8 cellular contexts compared by ENCODE assay signal in genomic region chr17:73341350-73342056, GRCh38. TPM values are rescaled to one million over a fixed set of nuclear protein-coding genes. Genes with fewer than 3 reads are reported as not detected.
A peak's percentile ranks its signal among the peaks of the same experiment; 100 is the strongest.
DNase-seq lines count a peak whose midpoint lies in the region; TF ChIP-seq lines count a peak whose summit lies in the region.
"Had no signal": no experiment of that assay in that cellular context is flagged by ENCODE, and none has a peak within 500 bp of the region (broad histone marks: within the 10 kb centered on the region; RNA-seq: fewer than 3 reads in every experiment).

No MANE protein-coding gene starts in this region.

- 34% methylated on average over 11 of the region's 15 CpGs for WGBS in mammary epithelial cell (ENCODE audit: low coverage, missing lambda C conversion rate)
- WGBS in mesendoderm (ENCODE audit: extremely low coverage, insufficient coverage, low lambda C conversion rate) = no CpG with 5 or more reads among the region's 15 CpGs
- 53 to 55% methylated on average over 15 of the region's 15 CpGs for WGBS in testis, 2 donors

- H3K4me3 ChIP-seq in mammary epithelial cell (replicated peaks in 1 of 3; ENCODE audit: insufficient read depth in 1 of 3, low read depth in 2 of 3, low read length in 3 of 3) = no peak overlapping the region
- no peak overlapping the region for H3K4me3 ChIP-seq in mesendoderm (ENCODE audit: low read length)
- H3K4me3 ChIP-seq in testis = no peak overlapping the region

- no peak overlapping the region for H4K5ac ChIP-seq in mesendoderm (ENCODE audit: low read length)

- H3K9ac ChIP-seq in mammary epithelial cell (ENCODE audit: insufficient read depth, low read length) (peak overlapping the region; percentile 77), mesendoderm (ENCODE audit: low read length) (no peak overlapping the region)

- H3K27ac ChIP-seq in mammary epithelial cell (ENCODE audit: insufficient read depth, low read depth, low read length) (peak overlapping the region; percentile 96), mesendoderm (ENCODE audit: low read depth, low read length) (peak overlapping the region; percentile 15), testis (peak overlapping the region in 1 of 2 donors; percentile 60)

- H2BK120ac ChIP-seq in mesendoderm (ENCODE audit: low read depth, low read length) = no peak overlapping the region

- intact Hi-C loops in mammary epithelial cell (cut with micrococcal nuclease) = no loop called here
- intact Hi-C loops in testis (cut with DNase I; ENCODE audit: low total_unique reads) = no loop called here

- no peak overlapping the region for H2BK5ac ChIP-seq in mesendoderm (ENCODE audit: low read length)

- H4K20me1 ChIP-seq in mammary epithelial cell (ENCODE audit: insufficient read depth, low read length) = no peaks in the 10 kb centered on the region

- H3K79me1 ChIP-seq in mesendoderm (ENCODE audit: low read length) = no peaks in the 10 kb centered on the region

- in situ Hi-C loops in mammary epithelial cell (cut with MboI; ENCODE audit: low sequenced_read_pairs in 2 of 2) = no loop called here

- CTCF ChIA-PET in mammary epithelial cell (lab: Charles Lee; ENCODE audit: low non-redundant PET) = no interaction called here

- DNase-seq in NCI-H1092 treated with DMSO at 0.1 percent for 48 hours (lab: John Stamatoyannopoulos, UW) = peak; percentile 74
- no peak for DNase-seq in mammary epithelial cell
- DNase-seq in mesendoderm = no peak
- peak; percentile 25 for DNase-seq in testis
- DNase-seq in stimulated activated CD4-positive, alpha-beta T cell treated with anti-CD3 and anti-CD28 coated beads, Interleukin-2, amount 100 ng/mL, for 24 hours = no peak
- DNase-seq in occipital lobe (lab: John Stamatoyannopoulos, UW) = no peak
- DNase-seq in COLO829 (ENCODE audit: low spot score) = no peak
- DNase-seq: effector CD4-positive, alpha-beta T cell had no signal

- peak overlapping the region; percentile 7 for H3K4me2 ChIP-seq in mammary epithelial cell (ENCODE audit: insufficient read depth, low read depth, low read length)
- H3K4me2 ChIP-seq in mesendoderm (ENCODE audit: low read length) = no peak overlapping the region

- no TSS peak for BruUV-seq in mammary epithelial cell (replicated peaks; lab: Mats Ljungman, UMichigan)

- no peaks in the 10 kb centered on the region for H3K79me2 ChIP-seq in mammary epithelial cell (ENCODE audit: insufficient read depth, low read length)
- no peaks in the 10 kb centered on the region for H3K79me2 ChIP-seq in mesendoderm (ENCODE audit: control insufficient read depth, insufficient read depth, low read length)

- H4K8ac ChIP-seq in mesendoderm (ENCODE audit: low read depth, low read length) = no peak overlapping the region

- H3K4me1 ChIP-seq in mammary epithelial cell (ENCODE audit: insufficient read depth, low read length) (peaks cover 33% of the 10 kb centered on the region), mesendoderm (ENCODE audit: control insufficient read depth, low read depth, low read length) (peaks cover 16% of the 10 kb centered on the region), testis (peaks cover 26% of the 10 kb centered on the region)

- no peak overlapping the region for H2BK15ac ChIP-seq in mesendoderm (replicated peaks; ENCODE audit: low read depth)

- peak overlapping the region; percentile 45 for H2AFZ ChIP-seq in mammary epithelial cell (ENCODE audit: low read depth, low read length)

- dilution Hi-C loops in mammary epithelial cell (cut with HindIII; ENCODE audit: low sequenced_read_pairs) = no loop called here

- no peak for TF ChIP-seq CTCF in mammary epithelial cell (conservative IDR thresholded peaks at IDR 0.05 in 1 of 2, IDR thresholded peaks at IDR 0.05 in 1 of 2; ENCODE audit: extremely low read depth in 1 of 2, insufficient read depth in 1 of 2, low read depth in 1 of 2, low read length in 2 of 2)
- TF ChIP-seq CTCF in testis (IDR thresholded peaks at IDR 0.05) = no peak

- H3K9me3 ChIP-seq in mammary epithelial cell (replicated peaks; ENCODE audit: insufficient read depth, low read length) = no peaks in the 10 kb centered on the region
- no peaks in the 10 kb centered on the region for H3K9me3 ChIP-seq in testis

- no peak overlapping the region for H3K23ac ChIP-seq in mesendoderm (ENCODE audit: low read length)

- TF ChIP-seq POLR2A in testis (IDR thresholded peaks at IDR 0.05) = no peak

- no peaks in the 10 kb centered on the region for H3K27me3 ChIP-seq in mammary epithelial cell (ENCODE audit: insufficient read depth, low read length)
- no peaks in the 10 kb centered on the region for H3K27me3 ChIP-seq in mesendoderm (ENCODE audit: insufficient read depth, low read length, poor library complexity)
- H3K27me3 ChIP-seq in testis = no peaks in the 10 kb centered on the region

- no peak overlapping the region for H2AK5ac ChIP-seq in mesendoderm (ENCODE audit: low read length)

- peak overlapping the region; percentile 1 for H3K18ac ChIP-seq in mesendoderm (ENCODE audit: low read length)

- H3K36me3 ChIP-seq in mammary epithelial cell (ENCODE audit: insufficient read depth, low read length) (no peaks in the 10 kb centered on the region), mesendoderm (ENCODE audit: control insufficient read depth, insufficient read depth, low read length) (no peaks in the 10 kb centered on the region), testis (ENCODE audit: low read depth, missing control alignments) (no peaks in the 10 kb centered on the region)

- peak overlapping the region; percentile 59 for H3K56ac ChIP-seq in mesendoderm (ENCODE audit: low read length)

- no peak overlapping the region for H3K4ac ChIP-seq in mesendoderm (ENCODE audit: low read depth, low read length)

RNA-seq across cellular contexts. Expression of gene CDC42EP4, which starts 29.7 kb away (rescaled TPM):
- total RNA-seq in mammary epithelial cell (10 to 100 TPM; 21.4 to 25.3 TPM), testis (100 to 1,000 TPM; 103 to 140 TPM), occipital lobe (84.2 TPM)
- polyA plus RNA-seq in mammary epithelial cell (17.2 TPM), testis (ENCODE audit: insufficient read depth, low read depth, low replicate concordance) (55.9 TPM)
- polyA minus RNA-seq in mammary epithelial cell = 20.4 TPM
- 5.7 TPM for polyA plus RNA-seq in mesendoderm (2013, experiment 1 of 2)
- 5.1 TPM for polyA plus RNA-seq in mesendoderm (2013, experiment 2 of 2)

Comparison
In these comparisons a context has a peak if more than half of its experiments do, and no peak if none do; other contexts are left out.
1. DNase-seq: peak in NCI-H1092 treated with DMSO at 0.1 percent for 48 hours (single experiment) and testis (single experiment); none in mammary epithelial cell (single experiment), mesendoderm (single experiment), stimulated activated CD4-positive, alpha-beta T cell treated with anti-CD3 and anti-CD28 coated beads, Interleukin-2, amount 100 ng/mL, for 24 hours (0 of 2), occipital lobe (single experiment) and COLO829 (single experiment).